ENCODE assay signal across 26 cellular contexts in genomic region chr16:50332599-50332998, GRCh38.
"Had no signal": no experiment of that assay in that cellular context is flagged by ENCODE, and none has a peak within 500 bp of the region (broad histone marks: within the 10 kb centered on the region; RNA-seq: fewer than 3 reads in every experiment).

No MANE protein-coding gene starts in this region.

- H3K27ac ChIP-seq: cardiac muscle cell, coronary artery, dorsolateral prefrontal cortex, gastrocnemius medialis, neural progenitor cell, parathyroid adenoma, spleen, VCaP had no signal

- H3K27me3 Mint-ChIP-seq: activated CD4-positive, alpha-beta memory T cell treated with anti-CD3 and anti-CD28 coated beads for 36 hours; brain; stimulated activated naive CD8-positive, alpha-beta T cell treated with anti-CD3 and anti-CD28 coated beads, Interleukin-15, Interleukin-2, amounts not matched to agents 100 ng/mL and 50 ng/mL, for 24 hours; type B pancreatic cell had no signal

- H3K9me3 Mint-ChIP-seq: activated CD4-positive, alpha-beta memory T cell treated with anti-CD3 and anti-CD28 coated beads for 36 hours; activated naive CD4-positive, alpha-beta T cell treated with anti-CD3 and anti-CD28 coated beads for 36 hours; activated T-cell treated with anti-CD3 and anti-CD28 coated beads, Interleukin-2, amount 50 U/mL, for 4 hours; brain; natural killer cell; neural progenitor cell; stimulated activated naive CD8-positive, alpha-beta T cell treated with anti-CD3 and anti-CD28 coated beads, Interleukin-15, Interleukin-2, amounts not matched to agents 100 ng/mL and 50 ng/mL, for 24 hours; type B pancreatic cell had no signal

- H3K4me1 ChIP-seq: gastrocnemius medialis, neural progenitor cell, parathyroid adenoma, uterus had no signal

- H3K27ac Mint-ChIP-seq: activated CD4-positive, alpha-beta memory T cell treated with anti-CD3 and anti-CD28 coated beads for 36 hours; activated naive CD4-positive, alpha-beta T cell treated with anti-CD3 and anti-CD28 coated beads for 36 hours; brain; neural progenitor cell; stimulated activated naive CD8-positive, alpha-beta T cell treated with anti-CD3 and anti-CD28 coated beads, Interleukin-15, Interleukin-2, amounts not matched to agents 100 ng/mL and 50 ng/mL, for 24 hours; type B pancreatic cell had no signal

- H3K4me1 Mint-ChIP-seq: brain, neural progenitor cell had no signal

- DNase-seq: activated CD4-positive, alpha-beta memory T cell treated with anti-CD3 and anti-CD28 coated beads for 36 hours; activated CD4-positive, alpha-beta T cell treated with anti-CD3 and anti-CD28 coated beads for 48 hours; activated CD8-positive, alpha-beta memory T cell treated with anti-CD3 and anti-CD28 coated beads, Interleukin-2, amount 50 U/mL, for 4 hours; activated effector memory CD4-positive, alpha-beta T cell treated with Interleukin-2 at 50 U/mL for 16 hours; activated naive CD4-positive, alpha-beta T cell treated with anti-CD3 and anti-CD28 coated beads for 36 hours; activated T-cell treated with anti-CD3 and anti-CD28 coated beads, Interleukin-2, amount 50 U/mL, for 4 hours; aorta; dorsolateral prefrontal cortex; effector memory CD4-positive, alpha-beta T cell; gastrocnemius medialis; hippocampal formation; natural killer cell; occipital lobe; right cardiac atrium; spleen; T-helper 1 cell; uterus had no signal

- H3K27me3 ChIP-seq: cardiac muscle cell, dorsolateral prefrontal cortex, gastrocnemius medialis, neural progenitor cell, spleen, uterus had no signal

- H3K9me3 ChIP-seq: gastrocnemius medialis, spleen, thoracic aorta, uterus had no signal

- ATAC-seq: activated T-cell treated with anti-CD3 and anti-CD28 coated beads, Interleukin-2, amount 50 U/mL, for 4 hours; gastrocnemius medialis; natural killer cell; right cardiac atrium had no signal

- H3K36me3 ChIP-seq: uterus had no signal

- H3K4me3 ChIP-seq: cardiac muscle cell, coronary artery, dorsolateral prefrontal cortex, gastrocnemius medialis, neural progenitor cell, spleen, thoracic aorta, uterus had no signal

- H3K4me3 Mint-ChIP-seq: activated CD4-positive, alpha-beta memory T cell treated with anti-CD3 and anti-CD28 coated beads for 36 hours; activated naive CD4-positive, alpha-beta T cell treated with anti-CD3 and anti-CD28 coated beads for 36 hours; activated T-cell treated with anti-CD3 and anti-CD28 coated beads, Interleukin-2, amount 50 U/mL, for 4 hours; brain; natural killer cell; neural progenitor cell; stimulated activated naive CD8-positive, alpha-beta T cell treated with anti-CD3 and anti-CD28 coated beads, Interleukin-15, Interleukin-2, amounts not matched to agents 100 ng/mL and 50 ng/mL, for 24 hours; type B pancreatic cell had no signal
